ENCODE assay signal across 8 cellular contexts in genomic region chr12:64666054-64666914, GRCh38. TPM values are rescaled to one million over a fixed set of nuclear protein-coding genes. Genes with fewer than 3 reads are reported as not detected.
A peak's percentile ranks its signal among the peaks of the same experiment; 100 is the strongest.
DNase-seq lines count a peak whose midpoint lies in the region; ATAC-seq, FAIRE-seq and TF ChIP-seq lines count a peak whose summit lies in the region.

No MANE protein-coding gene starts in this region.

- in situ Hi-C loops in HepG2 (cut with HindIII; ENCODE audit: extremely low pct_ligation_motif_present, low pct_unique_long_range_greater_than_20kb), result no loop called here

- H3K27ac ChIP-seq in CD4-positive, alpha-beta memory T cell (ENCODE audit: low read depth, low read length), result peak overlapping the region; percentile 77
- no peak overlapping the region for H3K27ac ChIP-seq in HepG2 (ENCODE audit: extremely low read length, insufficient read depth, low read length)

- peak; percentile 30 for FAIRE-seq in HepG2 (lab: Jason Lieb, UNC)

- H3K4me2 ChIP-seq in HepG2 (ENCODE audit: low read depth, low read length), result peak overlapping the region; percentile 41

- H3K36me3 Mint-ChIP-seq in CD4-positive, alpha-beta memory T cell, result peaks cover 2 to 13% of the 10 kb centered on the region in 2 donors

- H3K9ac ChIP-seq in HepG2 (ENCODE audit: insufficient read depth, low read depth, low read length), result no peak overlapping the region; the same call in 1 of the 2 replicates

- intact Hi-C loops in CD4-positive, alpha-beta memory T cell (cut with micrococcal nuclease), result no loop called here
- intact Hi-C loops in HepG2 (cut with micrococcal nuclease; ENCODE audit: unreplicated experiment), result loop anchor here (5.0 kb wide), 1 partner anchor 39 kb away; no protein-coding TSS in a partner anchor

- no peak for TF ChIP-seq EP300 in HepG2 (IDR thresholded peaks at IDR 0.05; ENCODE audit: low read depth in 2 of 2, low read length in 2 of 2)
- TF ChIP-seq EP300 in HepG2 (CRISPR knock-in tag; IDR thresholded peaks at IDR 0.05; ENCODE audit: borderline replicate concordance), result no peak

- no peaks in the 10 kb centered on the region for H3K9me3 ChIP-seq in CD4-positive, alpha-beta memory T cell (ENCODE audit: control insufficient read depth in 1 of 2, low read length in 2 of 2)
- H3K9me3 ChIP-seq in HepG2 (ENCODE audit: low read length), result no peaks in the 10 kb centered on the region

- DNase-seq in CD4-positive, alpha-beta memory T cell, result peak in 1 of 5 donors; percentile 4
- DNase-seq in RPMI8226, result peak; percentile 53
- DNase-seq in HepG2 (ENCODE audit: low spot score), result peak; percentile 43
- DNase-seq in Kasumi-1 (lab: John Stamatoyannopoulos, UW), result no peak
- no peak for DNase-seq in NCI-H1436 treated with DMSO at 0.1 percent for 48 hours (lab: John Stamatoyannopoulos, UW)
- no peak for DNase-seq in stimulated activated CD4-positive, alpha-beta T cell treated with anti-CD3 and anti-CD28 coated beads, Interleukin-15, amount 100 ng/mL, for 24 hours

- TF ChIP-seq CTCF in HepG2 (CRISPR knock-in tag; IDR thresholded peaks at IDR 0.05), result no peak

- ATAC-seq in GM21576 (IDR thresholded peaks at IDR 0.05; ENCODE audit: unreplicated experiment), result peak; percentile 27
- ATAC-seq in HepG2, result peak; percentile 54
- no peak for ATAC-seq in GM21515 (IDR thresholded peaks at IDR 0.05; ENCODE audit: unreplicated experiment)

- H3K4me3 ChIP-seq in CD4-positive, alpha-beta memory T cell (ENCODE audit: low read length in 2 of 2), result peak overlapping the region in 1 of 2 donors; percentile 11
- no peak overlapping the region for H3K4me3 ChIP-seq in HepG2 (replicated peaks in 1 of 3; ENCODE audit: insufficient read depth in 1 of 3, low read depth in 2 of 3, low read length in 3 of 3)

- H3K27ac Mint-ChIP-seq in CD4-positive, alpha-beta memory T cell, result peak overlapping the region; percentile 92 to 99 (median 98)

- no peaks in the 10 kb centered on the region for H3K27me3 Mint-ChIP-seq in CD4-positive, alpha-beta memory T cell

- H4K20me1 ChIP-seq in HepG2 (ENCODE audit: insufficient read depth, low read length), result no peaks in the 10 kb centered on the region

- TF ChIP-seq RAD21 in HepG2 (CRISPR knock-in tag; IDR thresholded peaks at IDR 0.05), result no peak

- peaks cover 43% of the 10 kb centered on the region for H3K79me2 ChIP-seq in HepG2 (ENCODE audit: insufficient read depth, low read length)

- CTCF ChIA-PET in CD4-positive, alpha-beta memory T cell (lab: Charles Lee; ENCODE audit: partially characterized antibody), result interaction anchor here (1.0 to 3.9 kb wide), 12 partner anchors 12 to 117 kb away, joined by 3 to 22 read pairs (median 4); partner anchors contain the start of gene RASSF3
- CTCF ChIA-PET in HepG2 (lab: Yijun Ruan, JAX; ENCODE audit: low intra/inter-chr PET ratio, low total read pairs), result no interaction called here

- no peak for TF ChIP-seq POLR2A in HepG2 (IDR thresholded peaks at IDR 0.05; ENCODE audit: insufficient read depth in 1 of 2, low read depth in 2 of 2, low read length in 2 of 2)

- no peaks in the 10 kb centered on the region for H3K27me3 ChIP-seq in CD4-positive, alpha-beta memory T cell (ENCODE audit: insufficient read depth, low read length)
- H3K27me3 ChIP-seq in HepG2 (ENCODE audit: control insufficient read depth in 1 of 2, insufficient read depth in 2 of 2, low read length in 2 of 2), result no peaks in the 10 kb centered on the region

- no peak overlapping the region for H2AFZ ChIP-seq in HepG2 (ENCODE audit: low read length)

- no peaks in the 10 kb centered on the region for H3K9me3 Mint-ChIP-seq in CD4-positive, alpha-beta memory T cell

- H3K4me1 Mint-ChIP-seq in CD4-positive, alpha-beta memory T cell, result peaks cover 69 to 96% (median 83%) of the 10 kb centered on the region in 4 donors

- H3K4me1 ChIP-seq in CD4-positive, alpha-beta memory T cell (ENCODE audit: insufficient read depth, low read length), result peaks cover 99% of the 10 kb centered on the region
- H3K4me1 ChIP-seq in HepG2 (ENCODE audit: insufficient read depth, low read length), result peaks cover 82% of the 10 kb centered on the region

- POLR2A ChIA-PET in CD4-positive, alpha-beta memory T cell (lab: Charles Lee; ENCODE audit: partially characterized antibody), result interaction anchor here (0.7 to 12.2 kb wide), 11 partner anchors 9 to 117 kb away, joined by 3 to 405 read pairs (median 4); partner anchors contain the start of gene RASSF3
- POLR2A ChIA-PET in HepG2 (lab: Yijun Ruan, JAX), result no interaction called here

- WGBS in HepG2 (ENCODE audit: low lambda C conversion rate), result 35% methylated on average over 3 of the region's 3 CpGs

- no TSS peak for BruUV-seq in HepG2 (replicated peaks; lab: Mats Ljungman, UMichigan)

- no peaks in the 10 kb centered on the region for H3K36me3 ChIP-seq in CD4-positive, alpha-beta memory T cell (ENCODE audit: insufficient read depth, low read length)
- no peaks in the 10 kb centered on the region for H3K36me3 ChIP-seq in HepG2 (replicated peaks in 1 of 2; ENCODE audit: control insufficient read depth in 1 of 2, insufficient read depth in 2 of 2, low read length in 2 of 2)

- peak overlapping the region; percentile 65 to 93 (median 76) for H3K4me3 Mint-ChIP-seq in CD4-positive, alpha-beta memory T cell

TF ChIP-seq in HepG2, 621 proteins besides CTCF, POLR2A, EP300 and RAD21 (continues in another document):
- TF ChIP-seq TEAD3 (CRISPR knock-in tag; optimal IDR thresholded peaks at IDR 0.05; ENCODE audit: borderline replicate concordance) (no peak), TBP (CRISPR knock-in tag; IDR thresholded peaks at IDR 0.05) (no peak), ZNF263 (CRISPR knock-in tag; IDR thresholded peaks at IDR 0.05) (peak; percentile 86), ZNF20 (CRISPR knock-in tag; IDR thresholded peaks at IDR 0.05) (no peak), SALL1 (CRISPR knock-in tag; IDR thresholded peaks at IDR 0.05) (0 out of 2 replicates have a peak, but pooled peaks have one; percentile 30), ZBTB39 (CRISPR knock-in tag; IDR thresholded peaks at IDR 0.05) (no peak), FOXA3 (CRISPR knock-in tag; IDR thresholded peaks at IDR 0.05) (peak; percentile 35; the same call in 1 of the 2 replicates), ZNF10 (CRISPR knock-in tag; IDR thresholded peaks at IDR 0.05; ENCODE audit: borderline replicate concordance, low read depth) (no peak)

RNA-seq across cellular contexts. Expression of gene RASSF3, which starts 56.0 kb away (rescaled TPM):
- total RNA-seq in CD4-positive, alpha-beta memory T cell, result 100 to 1,000 TPM; 159 TPM
- polyA plus RNA-seq in CD4-positive, alpha-beta memory T cell, result 10 to 100 TPM in 1 of 2 donors, 1 to 10 TPM in 1; 5.2 to 12.3 TPM
- total RNA-seq in HepG2 (2016; rRNA removed; fragmentation: Illumina TruSeq; extraction: Trizol), result 16.0 and 21.3 TPM in 2 replicates
- 6.2 and 7.7 TPM in 2 replicates for total RNA-seq in HepG2 (2016; cell fraction: cytosol; rRNA removed; fragmentation: Illumina TruSeq; extraction: Trizol; ENCODE audit: low read depth)
- 13.2 and 20.1 TPM in 2 replicates for total RNA-seq in HepG2 (2016; cell fraction: insoluble cytoplasmic fraction; rRNA removed; fragmentation: Illumina TruSeq; extraction: Trizol)
- total RNA-seq in HepG2 (2016; cell fraction: membrane; rRNA removed; fragmentation: Illumina TruSeq; extraction: Trizol), result 25.5 and 26.0 TPM in 2 replicates
- total RNA-seq in HepG2 (2016; cell fraction: nucleus; rRNA removed; fragmentation: Illumina TruSeq; extraction: Trizol), result 9.1 and 10.8 TPM in 2 replicates
- 15.4 and 15.5 TPM in 2 replicates for polyA plus RNA-seq in HepG2 (2011; rRNA removed)
- 9.8 and 10.9 TPM in 2 replicates for polyA plus RNA-seq in HepG2 (2011; cell fraction: cytosol; rRNA removed)
- polyA plus RNA-seq in HepG2 (2011; cell fraction: nucleus; rRNA removed), result 3.9 and 5.1 TPM in 2 replicates
- polyA plus RNA-seq in HepG2 (2012), result 7.1 and 11.1 TPM in 2 replicates
- 3.6 and 3.9 TPM in 2 replicates for polyA plus RNA-seq in HepG2 (2016; cell fraction: cytosol; fragmentation: Illumina TruSeq; extraction: Trizol; ENCODE audit: low read depth)
- polyA plus RNA-seq in HepG2 (2016; cell fraction: insoluble cytoplasmic fraction; fragmentation: Illumina TruSeq; extraction: Trizol; ENCODE audit: low read depth), result 19.9 and 21.9 TPM in 2 replicates
- 16.4 and 17.1 TPM in 2 replicates for polyA plus RNA-seq in HepG2 (2016; cell fraction: membrane; fragmentation: Illumina TruSeq; extraction: Trizol; ENCODE audit: low read depth)
- polyA plus RNA-seq in HepG2 (2016; cell fraction: nucleus; fragmentation: Illumina TruSeq; extraction: Trizol; ENCODE audit: insufficient read depth, low read depth), result 13.2 and 13.5 TPM in 2 replicates
- polyA minus RNA-seq in HepG2 (2011; rRNA and poly(A)+ RNA removed; ENCODE audit: low replicate concordance), result 37.6 and 54.4 TPM in 2 replicates
- polyA minus RNA-seq in HepG2 (2011; cell fraction: cytosol; rRNA and poly(A)+ RNA removed), result 13.6 and 15.4 TPM in 2 replicates
- polyA minus RNA-seq in HepG2 (2011; cell fraction: nucleus; rRNA and poly(A)+ RNA removed), result 9.4 and 9.9 TPM in 2 replicates

Comparison
In these comparisons a context has a peak if more than half of its experiments do, and no peak if none do; other contexts are left out.
1. DNase-seq: peak in RPMI8226 (single experiment) and HepG2 (single experiment); none in Kasumi-1 (0 of 2), NCI-H1436 treated with DMSO at 0.1 percent for 48 hours (single experiment) and stimulated activated CD4-positive, alpha-beta T cell treated with anti-CD3 and anti-CD28 coated beads, Interleukin-15, amount 100 ng/mL, for 24 hours (single experiment).